27 cellular contexts compared by ENCODE assay signal in the genomic region with DNA sequence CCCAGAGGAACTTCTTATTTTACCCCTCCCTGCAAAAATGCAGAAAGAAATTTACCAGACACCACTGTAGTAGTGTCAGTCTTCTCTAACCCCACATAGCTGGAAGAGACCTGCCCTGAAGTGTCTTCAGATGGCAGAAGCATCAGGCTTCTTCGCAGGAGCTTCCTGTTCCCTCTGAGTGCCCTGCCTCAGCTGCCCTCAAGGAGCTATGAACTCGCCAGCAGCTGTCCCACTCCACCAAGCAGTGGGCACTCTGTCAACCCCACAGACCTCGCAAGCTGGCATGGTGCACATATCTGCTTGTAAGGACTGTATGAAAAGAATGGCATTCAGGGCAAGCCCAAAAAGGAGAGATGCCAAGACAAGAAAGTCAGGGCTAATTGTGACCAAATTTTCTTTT. TPM values are rescaled to one million over a fixed set of nuclear protein-coding genes. Genes with fewer than 3 reads are reported as not detected.
DNase-seq lines count a peak whose midpoint lies in the region; TF ChIP-seq lines count a peak whose summit lies in the region.
"Had no signal": no experiment of that assay in that cellular context is flagged by ENCODE, and none has a peak within 500 bp of the region (broad histone marks: within the 10 kb centered on the region; RNA-seq: fewer than 3 reads in every experiment).

No MANE protein-coding gene starts in this region.

- H2BK120ac ChIP-seq in neuronal stem cell (ENCODE audit: low read depth, low read length), result no peak overlapping the region

- no peaks in the 10 kb centered on the region for H3K27me3 ChIP-seq in adipocyte (replicated peaks; ENCODE audit: control insufficient read depth, insufficient read depth, low read length)
- H3K27me3 ChIP-seq in neural progenitor cell, result no peaks in the 10 kb centered on the region
- H3K27me3 ChIP-seq in neuronal stem cell (ENCODE audit: control insufficient read depth in 3 of 3, insufficient read depth in 3 of 3, low read depth in 1 of 3, low read length in 3 of 3), result no peaks in the 10 kb centered on the region
- H3K27me3 ChIP-seq: right atrium auricular region, testis had no signal

- H3K4me1 ChIP-seq in adipocyte (ENCODE audit: control insufficient read depth, insufficient read depth, low read length) (peaks cover 20% of the 10 kb centered on the region), neural progenitor cell (no peaks in the 10 kb centered on the region), neuronal stem cell (ENCODE audit: control insufficient read depth in 2 of 2, insufficient read depth in 1 of 2, low read depth in 1 of 2, low read length in 2 of 2) (no peaks in the 10 kb centered on the region)
- H3K4me1 ChIP-seq: parathyroid adenoma, right atrium auricular region, testis had no signal

- H3K79me2 ChIP-seq in neural progenitor cell (ENCODE audit: low read depth), result no peaks in the 10 kb centered on the region
- H3K79me2 ChIP-seq: parathyroid adenoma had no signal

- H3K4ac ChIP-seq in neuronal stem cell (ENCODE audit: low read length), result no peak overlapping the region

- H3K36me3 ChIP-seq in adipocyte (ENCODE audit: control insufficient read depth, insufficient read depth, low read length, severe bottlenecking) (no peaks in the 10 kb centered on the region), neural progenitor cell (no peaks in the 10 kb centered on the region), neuronal stem cell (replicated peaks in 1 of 2; ENCODE audit: control insufficient read depth in 2 of 2, insufficient read depth in 2 of 2, low read length in 2 of 2) (no peaks in the 10 kb centered on the region)
- H3K36me3 ChIP-seq: right atrium auricular region had no signal

- no peak overlapping the region for H2BK5ac ChIP-seq in neuronal stem cell (ENCODE audit: low read length)

- H3K27ac ChIP-seq in neural progenitor cell (no peak overlapping the region), neuronal stem cell (replicated peaks; ENCODE audit: low read length) (no peak overlapping the region)
- H3K27ac ChIP-seq: 22Rv1, parathyroid adenoma, right atrium auricular region, RWPE1, testis had no signal

- H3K23ac ChIP-seq in neuronal stem cell (ENCODE audit: low read depth, low read length, poor library complexity), result no peak overlapping the region

- no peak overlapping the region for H2AK5ac ChIP-seq in neuronal stem cell (ENCODE audit: low read depth, low read length)

- WGBS in neuronal stem cell (ENCODE audit: extremely low coverage in 2 of 2, insufficient read length in 2 of 2, insufficient replicate concordance in 1 of 2), 2 donors, result no CpG with 5 or more reads among the region's 3 CpGs

- peak overlapping the region; percentile 44 for H3K9ac ChIP-seq in adipocyte (ENCODE audit: low read length)
- H3K9ac ChIP-seq in neural progenitor cell, result no peak overlapping the region
- no peak overlapping the region for H3K9ac ChIP-seq in neuronal stem cell (ENCODE audit: low read depth, low read length, poor library complexity)
- H3K9ac ChIP-seq: parathyroid adenoma had no signal

- no peak overlapping the region for H3K18ac ChIP-seq in neuronal stem cell (ENCODE audit: low read length)

- H2BK15ac ChIP-seq in neuronal stem cell (ENCODE audit: low read length), result no peak overlapping the region

- H4K91ac ChIP-seq in neuronal stem cell (ENCODE audit: low read depth, low read length, poor library complexity), result no peak overlapping the region

- H3K27me3 Mint-ChIP-seq in neural progenitor cell (ENCODE audit: insufficient read depth, low read depth) (peaks cover 3% of the 10 kb centered on the region), nephron progenitor cell (ENCODE audit: low read depth, poor library complexity) (peaks cover 6% of the 10 kb centered on the region)
- H3K27me3 Mint-ChIP-seq: activated CD8-positive, alpha-beta T cell treated with anti-CD3 and anti-CD28 coated beads for 36 hours had no signal

- H3K4me3 Mint-ChIP-seq in neural progenitor cell, result no peak overlapping the region
- H3K4me3 Mint-ChIP-seq in nephron progenitor cell, result no peak overlapping the region
- H3K4me3 Mint-ChIP-seq: activated CD8-positive, alpha-beta T cell treated with anti-CD3 and anti-CD28 coated beads for 36 hours; CD4-positive, alpha-beta memory T cell; immature natural killer cell; natural killer cell treated with Interleukin-12 subunit alpha and Interleukin-12 subunit beta and Interleukin-15 and Interleukin-18, amount 100 ng/mL, for 72 hours; stimulated activated naive CD8-positive, alpha-beta T cell treated with anti-CD3 and anti-CD28 coated beads, Interleukin-15, Interleukin-2, amounts not matched to agents 100 ng/mL and 50 ng/mL, for 24 hours had no signal

- H3K4me2 ChIP-seq in neural progenitor cell, result no peak overlapping the region
- H3K4me2 ChIP-seq in neuronal stem cell (ENCODE audit: insufficient read depth, low read length, poor library complexity, severe bottlenecking), result no peak overlapping the region
- H3K4me2 ChIP-seq: smooth muscle cell had no signal

- TF ChIP-seq CTCF in neural progenitor cell (IDR thresholded peaks at IDR 0.05) (no peak), nephron progenitor cell (IDR thresholded peaks at IDR 0.05) (no peak)

- H4K20me1 ChIP-seq in neural progenitor cell (ENCODE audit: low read depth), result no peaks in the 10 kb centered on the region

- H3F3A ChIP-seq in neural progenitor cell (ENCODE audit: low read depth), result no peaks in the 10 kb centered on the region

- H3K4me3 ChIP-seq in adipocyte (ENCODE audit: low read length) (peak overlapping the region; percentile 28), neural progenitor cell (no peak overlapping the region), neuronal stem cell (ENCODE audit: low read length in 2 of 2) (no peak overlapping the region)
- H3K4me3 ChIP-seq: right atrium auricular region, smooth muscle cell, testis had no signal

- H2AFZ ChIP-seq in neural progenitor cell (replicated peaks) (no peak overlapping the region), neuronal stem cell (ENCODE audit: low read length) (no peak overlapping the region)
- H2AFZ ChIP-seq: parathyroid adenoma had no signal

- no peaks in the 10 kb centered on the region for H3K79me1 ChIP-seq in neuronal stem cell (ENCODE audit: low read depth, low read length)

- DNase-seq in DMS 273 (lab: John Stamatoyannopoulos, UW; ENCODE audit: unreplicated experiment) (peak; percentile 25), DMS 273 treated with DMSO at 0.1 percent for 48 hours (lab: John Stamatoyannopoulos, UW) (no peak), LHCN-M2 (ENCODE audit: low read depth) (peak; percentile 23), adipocyte (ENCODE audit: low read depth) (peak; percentile 8), neural progenitor cell (ENCODE audit: low spot score) (no peak), neuronal stem cell (ENCODE audit: low spot score) (no peak), retina (no peak), nephron progenitor cell (no peak)
- DNase-seq: activated CD8-positive, alpha-beta memory T cell treated with anti-CD3 and anti-CD28 coated beads, Interleukin-2, amount 50 U/mL, for 48 hours; activated CD8-positive, alpha-beta T cell treated with anti-CD3 and anti-CD28 coated beads for 36 hours; activated naive CD4-positive, alpha-beta T cell treated with anti-CD3 and anti-CD28 coated beads, Interleukin-2, amount 50 U/mL, for 16 hours; amniotic stem cell; CD4-positive, alpha-beta memory T cell; immature natural killer cell; left cardiac atrium; NCI-H187; NCI-H510A treated with DMSO at 0.1 percent for 48 hours; T-helper 2 cell; testis had no signal

- H4K8ac ChIP-seq in neuronal stem cell (ENCODE audit: low read depth, low read length), result no peak overlapping the region

- peak overlapping the region; percentile 29 for H3K27ac Mint-ChIP-seq in neural progenitor cell
- H3K27ac Mint-ChIP-seq in nephron progenitor cell, result no peak overlapping the region
- H3K27ac Mint-ChIP-seq: activated CD8-positive, alpha-beta T cell treated with anti-CD3 and anti-CD28 coated beads for 36 hours; CD4-positive, alpha-beta memory T cell; immature natural killer cell; natural killer cell treated with Interleukin-12 subunit alpha and Interleukin-12 subunit beta and Interleukin-15 and Interleukin-18, amount 100 ng/mL, for 72 hours; stimulated activated naive CD8-positive, alpha-beta T cell treated with anti-CD3 and anti-CD28 coated beads, Interleukin-15, Interleukin-2, amounts not matched to agents 100 ng/mL and 50 ng/mL, for 24 hours had no signal

- H3K14ac ChIP-seq in neuronal stem cell (ENCODE audit: low read length), result no peak overlapping the region

- H2BK12ac ChIP-seq in neuronal stem cell (ENCODE audit: low read length), result no peak overlapping the region

- H3K9me3 Mint-ChIP-seq in neural progenitor cell (no peaks in the 10 kb centered on the region), nephron progenitor cell (no peaks in the 10 kb centered on the region)
- H3K9me3 Mint-ChIP-seq: activated CD8-positive, alpha-beta T cell treated with anti-CD3 and anti-CD28 coated beads for 36 hours; brain; CD4-positive, alpha-beta memory T cell; immature natural killer cell; natural killer cell treated with Interleukin-12 subunit alpha and Interleukin-12 subunit beta and Interleukin-15 and Interleukin-18, amount 100 ng/mL, for 72 hours; stimulated activated naive CD8-positive, alpha-beta T cell treated with anti-CD3 and anti-CD28 coated beads, Interleukin-15, Interleukin-2, amounts not matched to agents 100 ng/mL and 50 ng/mL, for 24 hours had no signal

- no peaks in the 10 kb centered on the region for H3K9me3 ChIP-seq in adipocyte (ENCODE audit: control insufficient read depth, low read length)
- H3K9me3 ChIP-seq in neural progenitor cell (ENCODE audit: low read depth), result no peaks in the 10 kb centered on the region
- H3K9me3 ChIP-seq in neuronal stem cell (replicated peaks in 1 of 2; ENCODE audit: control insufficient read depth in 2 of 2, insufficient read depth in 1 of 2, low read depth in 1 of 2, low read length in 2 of 2), result no peaks in the 10 kb centered on the region
- H3K9me3 ChIP-seq: right atrium auricular region, testis had no signal

- H3K4me1 Mint-ChIP-seq in neural progenitor cell, result peaks cover 3% of the 10 kb centered on the region
- no peaks in the 10 kb centered on the region for H3K4me1 Mint-ChIP-seq in nephron progenitor cell
- H3K4me1 Mint-ChIP-seq: CD4-positive, alpha-beta memory T cell; immature natural killer cell had no signal

- H3K36me3 Mint-ChIP-seq in neural progenitor cell, result no peaks in the 10 kb centered on the region
- H3K36me3 Mint-ChIP-seq in nephron progenitor cell (ENCODE audit: low read depth), result no peaks in the 10 kb centered on the region
- H3K36me3 Mint-ChIP-seq: brain; CD4-positive, alpha-beta memory T cell; immature natural killer cell; natural killer cell treated with Interleukin-12 subunit alpha and Interleukin-12 subunit beta and Interleukin-15 and Interleukin-18, amount 100 ng/mL, for 72 hours had no signal

RNA-seq across cellular contexts. Expression of gene PAK1, which starts 28.6 kb away (rescaled TPM):
- total RNA-seq in LHCN-M2 (2014; rRNA removed) (88.2 and 91.5 TPM in 2 replicates), neural progenitor cell (ENCODE audit: low replicate concordance) (44.8 and 52.1 TPM in 2 replicates)
- 41.1 TPM for polyA plus RNA-seq in LHCN-M2 (2012)
- polyA plus RNA-seq in neuronal stem cell (2013, experiment 1 of 2), result 43.9 TPM
- polyA plus RNA-seq in neuronal stem cell (2013, experiment 2 of 2), result 46.6 TPM

Comparison
In these comparisons a context has a peak if more than half of its experiments do, and no peak if none do; other contexts are left out.
1. DNase-seq: peak in DMS 273 (single experiment), LHCN-M2 (single experiment) and adipocyte (single experiment); none in DMS 273 treated with DMSO at 0.1 percent for 48 hours (single experiment), neural progenitor cell (single experiment), neuronal stem cell (single experiment), retina (single experiment) and nephron progenitor cell (single experiment).